Comparison of ENCODE assay signal across 8 cellular contexts in the genomic region with DNA sequence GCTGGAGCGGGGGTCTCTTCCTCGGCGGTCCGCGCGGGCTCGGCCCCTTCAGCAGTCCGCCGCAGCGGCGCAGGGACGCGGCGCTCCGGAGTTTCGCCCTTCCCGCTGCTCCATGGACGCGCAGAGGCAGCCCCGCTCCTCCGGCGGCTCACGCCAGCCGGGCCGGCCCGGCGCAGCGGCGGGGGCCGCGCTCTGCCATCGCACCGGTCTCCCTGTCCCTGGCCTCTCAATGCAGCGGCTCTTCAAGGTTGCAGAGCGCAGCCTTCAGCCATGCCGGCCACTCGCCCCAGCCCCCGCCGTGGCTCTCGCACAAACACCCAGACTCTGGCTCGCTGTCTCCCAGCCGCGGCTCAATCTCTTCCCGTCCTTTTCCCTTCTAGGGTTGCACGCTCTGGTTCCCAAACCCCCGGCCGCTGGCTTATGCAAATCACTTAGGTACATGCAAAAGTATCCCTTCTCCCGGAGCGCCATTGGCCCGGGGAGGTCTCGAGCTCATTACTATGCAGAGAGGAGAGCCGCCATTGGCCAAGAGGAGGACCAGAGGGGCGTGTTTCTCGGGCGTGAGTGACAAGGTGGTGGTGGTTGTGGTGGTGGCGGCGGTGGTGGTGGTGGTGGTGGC. TPM values are rescaled to one million over a fixed set of nuclear protein-coding genes. Genes with fewer than 3 reads are reported as not detected.
DNase-seq lines count a peak whose midpoint lies in the region; ATAC-seq and TF ChIP-seq lines count a peak whose summit lies in the region.

A gene with protein sequence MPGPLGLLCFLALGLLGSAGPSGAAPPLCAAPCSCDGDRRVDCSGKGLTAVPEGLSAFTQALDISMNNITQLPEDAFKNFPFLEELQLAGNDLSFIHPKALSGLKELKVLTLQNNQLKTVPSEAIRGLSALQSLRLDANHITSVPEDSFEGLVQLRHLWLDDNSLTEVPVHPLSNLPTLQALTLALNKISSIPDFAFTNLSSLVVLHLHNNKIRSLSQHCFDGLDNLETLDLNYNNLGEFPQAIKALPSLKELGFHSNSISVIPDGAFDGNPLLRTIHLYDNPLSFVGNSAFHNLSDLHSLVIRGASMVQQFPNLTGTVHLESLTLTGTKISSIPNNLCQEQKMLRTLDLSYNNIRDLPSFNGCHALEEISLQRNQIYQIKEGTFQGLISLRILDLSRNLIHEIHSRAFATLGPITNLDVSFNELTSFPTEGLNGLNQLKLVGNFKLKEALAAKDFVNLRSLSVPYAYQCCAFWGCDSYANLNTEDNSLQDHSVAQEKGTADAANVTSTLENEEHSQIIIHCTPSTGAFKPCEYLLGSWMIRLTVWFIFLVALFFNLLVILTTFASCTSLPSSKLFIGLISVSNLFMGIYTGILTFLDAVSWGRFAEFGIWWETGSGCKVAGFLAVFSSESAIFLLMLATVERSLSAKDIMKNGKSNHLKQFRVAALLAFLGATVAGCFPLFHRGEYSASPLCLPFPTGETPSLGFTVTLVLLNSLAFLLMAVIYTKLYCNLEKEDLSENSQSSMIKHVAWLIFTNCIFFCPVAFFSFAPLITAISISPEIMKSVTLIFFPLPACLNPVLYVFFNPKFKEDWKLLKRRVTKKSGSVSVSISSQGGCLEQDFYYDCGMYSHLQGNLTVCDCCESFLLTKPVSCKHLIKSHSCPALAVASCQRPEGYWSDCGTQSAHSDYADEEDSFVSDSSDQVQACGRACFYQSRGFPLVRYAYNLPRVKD (minus strand): TSS at position 393 of the 619 bp plus-strand sequence. CDS start 488 bp downstream, outside the sequence.

- DNase-seq in AG04450 (ENCODE audit: low read depth, low spot score) (peak; percentile 74), NCI-H524 (lab: John Stamatoyannopoulos, UW) (peak; percentile 94 to 95), cortex of kidney (lab: John Stamatoyannopoulos, UW) (peak; percentile 11), left colon (peak; percentile 94 to 98)
- DNase-seq in activated CD4-positive, alpha-beta T cell treated with anti-CD3 and anti-CD28 coated beads, Interleukin-2, amount 10 ng/mL, durations not matched to agents 7 days and 5 days, result peak; percentile 63
- peak in 3 of 4 experiments; percentile 40 to 54 (median 42) for DNase-seq in stimulated activated CD4-positive, alpha-beta T cell treated with anti-CD3 and anti-CD28 coated beads, Interleukin-1b, Interleukin-23, amount 100 ng/mL, for 24 hours (ENCODE audit: low read depth in 4 of 4, low spot score in 1 of 4)

- peak within 1 kb of the TSS; percentile 37 for H3K27ac Mint-ChIP-seq in activated CD4-positive, alpha-beta T cell treated with anti-CD3 and anti-CD28 coated beads, Interleukin-2, amount 10 ng/mL, durations not matched to agents 7 days and 5 days

- CTCF ChIA-PET in AG04450 (lab: Charles Lee), result interaction anchor here (0.6 to 2.6 kb wide), 9 partner anchors 8 to 292 kb away, joined by 3 to 13 read pairs (median 4); no protein-coding TSS in a partner anchor
- CTCF ChIA-PET in activated CD4-positive, alpha-beta T cell treated with anti-CD3 and anti-CD28 coated beads, Interleukin-2, amount 10 ng/mL, durations not matched to agents 7 days and 5 days (lab: Charles Lee), result no interaction called here

- H3K9me3 Mint-ChIP-seq in activated CD4-positive, alpha-beta T cell treated with anti-CD3 and anti-CD28 coated beads, Interleukin-2, amount 10 ng/mL, durations not matched to agents 7 days and 5 days, result no peaks in the 10 kb centered on the region

- H3K36me3 Mint-ChIP-seq in activated CD4-positive, alpha-beta T cell treated with anti-CD3 and anti-CD28 coated beads, Interleukin-2, amount 10 ng/mL, durations not matched to agents 7 days and 5 days (ENCODE audit: low read depth), result peaks cover 3% of the 10 kb centered on the region

- H3K4me1 Mint-ChIP-seq in activated CD4-positive, alpha-beta T cell treated with anti-CD3 and anti-CD28 coated beads, Interleukin-2, amount 10 ng/mL, durations not matched to agents 7 days and 5 days, result peaks cover 17% of the 10 kb centered on the region

- H3K4me3 Mint-ChIP-seq in activated CD4-positive, alpha-beta T cell treated with anti-CD3 and anti-CD28 coated beads, Interleukin-2, amount 10 ng/mL, durations not matched to agents 7 days and 5 days, result peak within 1 kb of the TSS; percentile 83

- H3K4me3 ChIP-seq in AG04450 (ENCODE audit: low read depth, low read length), result peak within 1 kb of the TSS; percentile 75

- intact Hi-C loops in left colon (cut with DNase I, micrococcal nuclease), result no loop called here

- no peaks in the 10 kb centered on the region for H3K27me3 ChIP-seq in AG04450 (ENCODE audit: control insufficient read depth, insufficient read depth, low read length)

- H3K9me3 ChIP-seq in AG04450 (ENCODE audit: control insufficient read depth, insufficient read depth, low read length), result no peaks in the 10 kb centered on the region

- ATAC-seq in GM19043 (IDR thresholded peaks at IDR 0.05; ENCODE audit: low read depth, unreplicated experiment) (peak; percentile 67), HG03378 (IDR thresholded peaks at IDR 0.05; ENCODE audit: unreplicated experiment) (peak; percentile 86), left colon (peak; percentile 82)

- H3K27ac ChIP-seq in AG04450 (ENCODE audit: low read depth, low read length), result peak within 1 kb of the TSS; percentile 34

- POLR2A ChIA-PET in AG04450 (lab: Yijun Ruan, JAX), result interaction anchor here (0.6 to 1.0 kb wide), 8 partner anchors 12 to 926 kb away, joined by 3 to 5 read pairs (median 4); no protein-coding TSS in a partner anchor
- POLR2A ChIA-PET in activated CD4-positive, alpha-beta T cell treated with anti-CD3 and anti-CD28 coated beads, Interleukin-2, amount 10 ng/mL, durations not matched to agents 7 days and 5 days (lab: Charles Lee), result no interaction called here

- H3K27me3 Mint-ChIP-seq in activated CD4-positive, alpha-beta T cell treated with anti-CD3 and anti-CD28 coated beads, Interleukin-2, amount 10 ng/mL, durations not matched to agents 7 days and 5 days, result peaks cover 43% of the 10 kb centered on the region

- TF ChIP-seq CTCF in AG04450 (IDR thresholded peaks at IDR 0.05; ENCODE audit: low read depth, low read length), result no peak

RNA-seq across cellular contexts. Expression of the gene that starts here (rescaled TPM):
- polyA plus RNA-seq in AG04450 (2011; rRNA removed), result 4.2 and 5.8 TPM in 2 replicates
- 6.7 and 7.4 TPM in 2 replicates for polyA minus RNA-seq in AG04450 (2011; rRNA and poly(A)+ RNA removed)
- total RNA-seq in activated CD4-positive, alpha-beta T cell treated with anti-CD3 and anti-CD28 coated beads, Interleukin-2, amount 10 ng/mL, durations not matched to agents 7 days and 5 days, result under 1 TPM; 0.12 to 0.29 TPM
- 100 to 1,000 TPM; 120 to 125 TPM for total RNA-seq in left colon

Comparison
In these comparisons a context has a peak if more than half of its experiments do, and no peak if none do; other contexts are left out.
1. Peak in every context shown above with its lines: DNase-seq, ATAC-seq, H3K4me3 ChIP-seq and H3K27ac ChIP-seq.
2. RNA of the gene that starts here (total RNA-seq): 120 to 125 TPM in left colon; 0.12 to 0.29 TPM in activated CD4-positive, alpha-beta T cell treated with anti-CD3 and anti-CD28 coated beads, Interleukin-2, amount 10 ng/mL, durations not matched to agents 7 days and 5 days; every median in the first group is over 10 times any median in the second.
3. Peak in DNase-seq in activated CD4-positive, alpha-beta T cell treated with anti-CD3 and anti-CD28 coated beads, Interleukin-2, amount 10 ng/mL, durations not matched to agents 7 days and 5 days; RNA of the gene not detected or under 1 TPM.
4. DNase-seq: peak in every context shown above with its lines; median percentile 96 in left colon; 94 in NCI-H524; 74 in AG04450; 63 in activated CD4-positive, alpha-beta T cell treated with anti-CD3 and anti-CD28 coated beads, Interleukin-2, amount 10 ng/mL, durations not matched to agents 7 days and 5 days; 42 in stimulated activated CD4-positive, alpha-beta T cell treated with anti-CD3 and anti-CD28 coated beads, Interleukin-1b, Interleukin-23, amount 100 ng/mL, for 24 hours; 11 in cortex of kidney.